38 cellular contexts compared by ENCODE assay signal in genomic region chr15:26935322-26935721, GRCh38. TPM values are rescaled to one million over a fixed set of nuclear protein-coding genes. Genes with fewer than 3 reads are reported as not detected.
"Had no signal": no experiment of that assay in that cellular context is flagged by ENCODE, and none has a peak within 500 bp of the region (broad histone marks: within the 10 kb centered on the region; RNA-seq: fewer than 3 reads in every experiment).

No MANE protein-coding gene starts in this region.

- DNase-seq: Karpas-422, Kasumi-1, KBM-7, KG1, MG63, MM.1S, MV-4-11, NCI-H1048, NCI-H1092, NCI-H1092 treated with DMSO at 0.1 percent for 48 hours, NCI-H1105, NCI-H1105 treated with DMSO at 0.1 percent for 48 hours, NCI-H1417, NCI-H1417 treated with DMSO at 0.1 percent for 48 hours, NCI-H1436, NCI-H1436 treated with DMSO at 0.1 percent for 48 hours, NCI-H146, NCI-H1694, NCI-H1694 treated with DMSO at 0.1 percent for 48 hours, NCI-H187, NCI-H187 treated with DMSO at 0.1 percent for 48 hours, NCI-H1930, NCI-H2029, NCI-H2029 treated with DMSO at 0.1 percent for 48 hours, NCI-H2081, NCI-H2081 treated with DMSO at 0.1 percent for 48 hours, NCI-H2107, NCI-H2171, NCI-H2171 treated with DMSO at 0.1 percent for 48 hours, NCI-H2227 treated with DMSO at 0.1 percent for 48 hours, NCI-H226, NCI-H345, NCI-H446, NCI-H446 treated with DMSO at 0.1 percent for 48 hours had no signal

- H3K36me3 ChIP-seq: MG63 had no signal

- H3K9me3 ChIP-seq: MG63 had no signal

- H3K4me3 ChIP-seq: MG63 had no signal

- H3K27ac ChIP-seq: KMS-11 had no signal

- H3K27me3 ChIP-seq: MG63 had no signal

RNA-seq across cellular contexts. Expression of gene GABRG3, which starts 35.7 kb away (rescaled TPM):
- total RNA-seq: LHCN-M2, M059J, MCF 10A had no signal
